In genomic region chr7:88101769-88102168, GRCh38 we compare ENCODE assay signal across 1 cellular context.
TF ChIP-seq lines count a peak whose summit lies in the region.

No MANE protein-coding gene starts in this region.

TF ChIP-seq in GM12878, 131 proteins besides CTCF, POLR2A, EP300 and RAD21 (continued from another document and continues in another):
- TF ChIP-seq NKRF (conservative IDR thresholded peaks at IDR 0.05): no peak
- no peak for TF ChIP-seq GATAD2B (conservative IDR thresholded peaks at IDR 0.05; ENCODE audit: low read depth)
- TF ChIP-seq, protein P1, sequence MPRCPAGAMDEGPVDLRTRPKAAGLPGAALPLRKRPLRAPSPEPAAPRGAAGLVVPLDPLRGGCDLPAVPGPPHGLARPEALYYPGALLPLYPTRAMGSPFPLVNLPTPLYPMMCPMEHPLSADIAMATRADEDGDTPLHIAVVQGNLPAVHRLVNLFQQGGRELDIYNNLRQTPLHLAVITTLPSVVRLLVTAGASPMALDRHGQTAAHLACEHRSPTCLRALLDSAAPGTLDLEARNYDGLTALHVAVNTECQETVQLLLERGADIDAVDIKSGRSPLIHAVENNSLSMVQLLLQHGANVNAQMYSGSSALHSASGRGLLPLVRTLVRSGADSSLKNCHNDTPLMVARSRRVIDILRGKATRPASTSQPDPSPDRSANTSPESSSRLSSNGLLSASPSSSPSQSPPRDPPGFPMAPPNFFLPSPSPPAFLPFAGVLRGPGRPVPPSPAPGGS (IDR thresholded peaks at IDR 0.05; ENCODE audit: borderline replicate concordance, insufficient read depth, low read depth, low read length, poor library complexity, severe bottlenecking): no peak
- no peak for TF ChIP-seq ZZZ3 (IDR thresholded peaks at IDR 0.05; ENCODE audit: control insufficient read depth, insufficient read length, low read depth)
- 0 out of 2 replicates have a peak, but pooled peaks have one; percentile 18 for TF ChIP-seq MTA2 (IDR thresholded peaks at IDR 0.05; ENCODE audit: low read depth)
- no peak for TF ChIP-seq HDAC6 (IDR thresholded peaks at IDR 0.05; ENCODE audit: unreplicated experiment)
- no peak for TF ChIP-seq YY1 (IDR thresholded peaks at IDR 0.05; ENCODE audit: low read depth, low read length)
- TF ChIP-seq EED (IDR thresholded peaks at IDR 0.05; ENCODE audit: low read depth): no peak
- TF ChIP-seq NR2F1 (conservative IDR thresholded peaks at IDR 0.05): no peak
- TF ChIP-seq RUNX3 (IDR thresholded peaks at IDR 0.05; ENCODE audit: low read length): peak; percentile 38
- TF ChIP-seq, protein P2, sequence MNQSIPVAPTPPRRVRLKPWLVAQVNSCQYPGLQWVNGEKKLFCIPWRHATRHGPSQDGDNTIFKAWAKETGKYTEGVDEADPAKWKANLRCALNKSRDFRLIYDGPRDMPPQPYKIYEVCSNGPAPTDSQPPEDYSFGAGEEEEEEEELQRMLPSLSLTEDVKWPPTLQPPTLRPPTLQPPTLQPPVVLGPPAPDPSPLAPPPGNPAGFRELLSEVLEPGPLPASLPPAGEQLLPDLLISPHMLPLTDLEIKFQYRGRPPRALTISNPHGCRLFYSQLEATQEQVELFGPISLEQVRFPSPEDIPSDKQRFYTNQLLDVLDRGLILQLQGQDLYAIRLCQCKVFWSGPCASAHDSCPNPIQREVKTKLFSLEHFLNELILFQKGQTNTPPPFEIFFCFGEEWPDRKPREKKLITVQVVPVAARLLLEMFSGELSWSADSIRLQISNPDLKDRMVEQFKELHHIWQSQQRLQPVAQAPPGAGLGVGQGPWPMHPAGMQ (IDR thresholded peaks at IDR 0.05; ENCODE audit: borderline replicate concordance): no peak
- TF ChIP-seq, protein P3, sequence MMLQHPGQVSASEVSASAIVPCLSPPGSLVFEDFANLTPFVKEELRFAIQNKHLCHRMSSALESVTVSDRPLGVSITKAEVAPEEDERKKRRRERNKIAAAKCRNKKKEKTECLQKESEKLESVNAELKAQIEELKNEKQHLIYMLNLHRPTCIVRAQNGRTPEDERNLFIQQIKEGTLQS (IDR thresholded peaks at IDR 0.05; ENCODE audit: borderline replicate concordance, extremely low read depth, low read depth, low read length): no peak
- TF ChIP-seq TCF12 (IDR thresholded peaks at IDR 0.05; ENCODE audit: low read depth, low read length): no peak
- TF ChIP-seq LARP7 (IDR thresholded peaks at IDR 0.05): no peak
- no peak for TF ChIP-seq RCOR1 (conservative IDR thresholded peaks at IDR 0.05; ENCODE audit: low read depth, low read length)
- TF ChIP-seq, protein P4, sequence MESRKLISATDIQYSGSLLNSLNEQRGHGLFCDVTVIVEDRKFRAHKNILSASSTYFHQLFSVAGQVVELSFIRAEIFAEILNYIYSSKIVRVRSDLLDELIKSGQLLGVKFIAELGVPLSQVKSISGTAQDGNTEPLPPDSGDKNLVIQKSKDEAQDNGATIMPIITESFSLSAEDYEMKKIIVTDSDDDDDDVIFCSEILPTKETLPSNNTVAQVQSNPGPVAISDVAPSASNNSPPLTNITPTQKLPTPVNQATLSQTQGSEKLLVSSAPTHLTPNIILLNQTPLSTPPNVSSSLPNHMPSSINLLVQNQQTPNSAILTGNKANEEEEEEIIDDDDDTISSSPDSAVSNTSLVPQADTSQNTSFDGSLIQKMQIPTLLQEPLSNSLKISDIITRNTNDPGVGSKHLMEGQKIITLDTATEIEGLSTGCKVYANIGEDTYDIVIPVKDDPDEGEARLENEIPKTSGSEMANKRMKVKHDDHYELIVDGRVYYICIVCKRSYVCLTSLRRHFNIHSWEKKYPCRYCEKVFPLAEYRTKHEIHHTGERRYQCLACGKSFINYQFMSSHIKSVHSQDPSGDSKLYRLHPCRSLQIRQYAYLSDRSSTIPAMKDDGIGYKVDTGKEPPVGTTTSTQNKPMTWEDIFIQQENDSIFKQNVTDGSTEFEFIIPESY (IDR thresholded peaks at IDR 0.05): no peak
- no peak for TF ChIP-seq SUPT20H (IDR thresholded peaks at IDR 0.05; ENCODE audit: borderline replicate concordance, control insufficient read depth, low read depth, low read length)
- TF ChIP-seq FOXM1 (IDR thresholded peaks at IDR 0.05; ENCODE audit: low read depth, low read length): 0 out of 2 replicates have a peak, but pooled peaks have one; percentile 19
- no peak for TF ChIP-seq SREBF2 (IDR thresholded peaks at IDR 0.05; ENCODE audit: low read length)
- no peak for TF ChIP-seq CREB1 (IDR thresholded peaks at IDR 0.05; ENCODE audit: low read depth)
- no peak for TF ChIP-seq HDGF (IDR thresholded peaks at IDR 0.05)
- TF ChIP-seq, protein P5, sequence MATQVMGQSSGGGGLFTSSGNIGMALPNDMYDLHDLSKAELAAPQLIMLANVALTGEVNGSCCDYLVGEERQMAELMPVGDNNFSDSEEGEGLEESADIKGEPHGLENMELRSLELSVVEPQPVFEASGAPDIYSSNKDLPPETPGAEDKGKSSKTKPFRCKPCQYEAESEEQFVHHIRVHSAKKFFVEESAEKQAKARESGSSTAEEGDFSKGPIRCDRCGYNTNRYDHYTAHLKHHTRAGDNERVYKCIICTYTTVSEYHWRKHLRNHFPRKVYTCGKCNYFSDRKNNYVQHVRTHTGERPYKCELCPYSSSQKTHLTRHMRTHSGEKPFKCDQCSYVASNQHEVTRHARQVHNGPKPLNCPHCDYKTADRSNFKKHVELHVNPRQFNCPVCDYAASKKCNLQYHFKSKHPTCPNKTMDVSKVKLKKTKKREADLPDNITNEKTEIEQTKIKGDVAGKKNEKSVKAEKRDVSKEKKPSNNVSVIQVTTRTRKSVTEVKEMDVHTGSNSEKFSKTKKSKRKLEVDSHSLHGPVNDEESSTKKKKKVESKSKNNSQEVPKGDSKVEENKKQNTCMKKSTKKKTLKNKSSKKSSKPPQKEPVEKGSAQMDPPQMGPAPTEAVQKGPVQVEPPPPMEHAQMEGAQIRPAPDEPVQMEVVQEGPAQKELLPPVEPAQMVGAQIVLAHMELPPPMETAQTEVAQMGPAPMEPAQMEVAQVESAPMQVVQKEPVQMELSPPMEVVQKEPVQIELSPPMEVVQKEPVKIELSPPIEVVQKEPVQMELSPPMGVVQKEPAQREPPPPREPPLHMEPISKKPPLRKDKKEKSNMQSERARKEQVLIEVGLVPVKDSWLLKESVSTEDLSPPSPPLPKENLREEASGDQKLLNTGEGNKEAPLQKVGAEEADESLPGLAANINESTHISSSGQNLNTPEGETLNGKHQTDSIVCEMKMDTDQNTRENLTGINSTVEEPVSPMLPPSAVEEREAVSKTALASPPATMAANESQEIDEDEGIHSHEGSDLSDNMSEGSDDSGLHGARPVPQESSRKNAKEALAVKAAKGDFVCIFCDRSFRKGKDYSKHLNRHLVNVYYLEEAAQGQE (IDR thresholded peaks at IDR 0.05; ENCODE audit: low read depth, low read length): no peak
- no peak for TF ChIP-seq E2F8 (IDR thresholded peaks at IDR 0.05; ENCODE audit: low read depth, partially characterized antibody)
- TF ChIP-seq SIX5 (IDR thresholded peaks at IDR 0.05; ENCODE audit: low read depth, low read length, severe bottlenecking): no peak
- TF ChIP-seq ZNF687 (IDR thresholded peaks at IDR 0.05): no peak
- TF ChIP-seq MEF2B (IDR thresholded peaks at IDR 0.05; ENCODE audit: partially characterized antibody, poor library complexity, severe bottlenecking): peak; percentile 29
- TF ChIP-seq, protein P6, sequence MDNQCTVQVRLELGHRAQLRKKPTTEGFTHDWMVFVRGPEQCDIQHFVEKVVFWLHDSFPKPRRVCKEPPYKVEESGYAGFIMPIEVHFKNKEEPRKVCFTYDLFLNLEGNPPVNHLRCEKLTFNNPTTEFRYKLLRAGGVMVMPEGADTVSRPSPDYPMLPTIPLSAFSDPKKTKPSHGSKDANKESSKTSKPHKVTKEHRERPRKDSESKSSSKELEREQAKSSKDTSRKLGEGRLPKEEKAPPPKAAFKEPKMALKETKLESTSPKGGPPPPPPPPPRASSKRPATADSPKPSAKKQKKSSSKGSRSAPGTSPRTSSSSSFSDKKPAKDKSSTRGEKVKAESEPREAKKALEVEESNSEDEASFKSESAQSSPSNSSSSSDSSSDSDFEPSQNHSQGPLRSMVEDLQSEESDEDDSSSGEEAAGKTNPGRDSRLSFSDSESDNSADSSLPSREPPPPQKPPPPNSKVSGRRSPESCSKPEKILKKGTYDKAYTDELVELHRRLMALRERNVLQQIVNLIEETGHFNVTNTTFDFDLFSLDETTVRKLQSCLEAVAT (IDR thresholded peaks at IDR 0.05): no peak
- no peak for TF ChIP-seq SMC3 (IDR thresholded peaks at IDR 0.05; ENCODE audit: borderline replicate concordance, low read length)
- no peak for TF ChIP-seq SMAD5 (IDR thresholded peaks at IDR 0.05; ENCODE audit: low read depth)
- TF ChIP-seq TAF1 (IDR thresholded peaks at IDR 0.05; ENCODE audit: borderline replicate concordance, low read depth, low read length): no peak
- peak; percentile 65; the same call in 1 of the 3 replicates for TF ChIP-seq POU2F2 (IDR thresholded peaks at IDR 0.05; ENCODE audit: borderline replicate concordance, low read depth, low read length)
- no peak for TF ChIP-seq PAX8 (IDR thresholded peaks at IDR 0.05)
- TF ChIP-seq PBX3 (IDR thresholded peaks at IDR 0.05; ENCODE audit: insufficient replicate concordance, low read depth, low read length): no peak
- no peak for TF ChIP-seq PAX5 (IDR thresholded peaks at IDR 0.05; ENCODE audit: borderline replicate concordance, low read depth, low read length)
- no peak for TF ChIP-seq ZNF274 (IDR thresholded peaks at IDR 0.05; ENCODE audit: insufficient read depth, insufficient read length)
